ENCODE assay signal across 8 cellular contexts in genomic region chr17:43468746-43469544, GRCh38. TPM values are rescaled to one million over a fixed set of nuclear protein-coding genes. Genes with fewer than 3 reads are reported as not detected.
DNase-seq lines count a peak whose midpoint lies in the region; ATAC-seq and TF ChIP-seq lines count a peak whose summit lies in the region.
"Had no signal": no experiment of that assay in that cellular context is flagged by ENCODE, and none has a peak within 500 bp of the region (broad histone marks: within the 10 kb centered on the region; RNA-seq: fewer than 3 reads in every experiment).

No MANE protein-coding gene starts in this region.

- H4K20me1 ChIP-seq in HCT116 (ENCODE audit: insufficient read depth), result no peaks in the 10 kb centered on the region

- H3K4me3 ChIP-seq in HCT116 (replicated peaks in 1 of 2; ENCODE audit: low read depth in 1 of 2, low read length in 2 of 2) (0 out of 4 replicates have a peak overlapping the region, but pooled peaks of 1 of the 2 experiments have one; percentile 12), suprapubic skin (no peak overlapping the region)

- H3K36me3 ChIP-seq in HCT116 (ENCODE audit: control insufficient read depth in 1 of 2, insufficient read depth in 2 of 2, low read length in 2 of 2) (no peaks in the 10 kb centered on the region), suprapubic skin (no peaks in the 10 kb centered on the region)

- H3K9me2 ChIP-seq in HCT116 (ENCODE audit: insufficient read depth), result no peaks in the 10 kb centered on the region

- ATAC-seq in HCT116 (peak; percentile 77), HG02973 (IDR thresholded peaks at IDR 0.05; ENCODE audit: unreplicated experiment) (no peak)

- H3K9me3 ChIP-seq in HCT116 (ENCODE audit: control insufficient read depth in 1 of 2, insufficient read depth in 1 of 2, low read depth in 1 of 2, low read length in 2 of 2) (no peaks in the 10 kb centered on the region), suprapubic skin (no peaks in the 10 kb centered on the region)

- CTCF ChIA-PET in HCT116 (lab: Charles Lee), result interaction anchor here (1.0 to 3.5 kb wide), 3 partner anchors 15 to 76 kb away, joined by 3 to 12 read pairs (median 4); partner anchors contain the start of genes ARL4D and DHX8
- CTCF ChIA-PET in RWPE1 (lab: Yijun Ruan, JAX), result interaction anchor here (0.9 to 3.3 kb wide), 3 partner anchors 14 to 75 kb away, joined by 3 to 20 read pairs (median 9); partner anchors contain the start of gene DHX8

- H3K27ac ChIP-seq in HCT116 (ENCODE audit: low read depth, low read length), result no peak overlapping the region
- H3K27ac ChIP-seq in RWPE1, result peak overlapping the region; percentile 97
- H3K27ac ChIP-seq in suprapubic skin, result peak overlapping the region; percentile 88

- TF ChIP-seq EP300 in suprapubic skin (IDR thresholded peaks at IDR 0.05), result no peak

- TF ChIP-seq CTCF in HCT116 (IDR thresholded peaks at IDR 0.05 in 2 of 3, conservative IDR thresholded peaks at IDR 0.05 in 1 of 3; ENCODE audit: borderline replicate concordance in 1 of 3, insufficient read depth in 1 of 3, low read depth in 2 of 3, low read length in 2 of 3) (no peak), RWPE1 (conservative IDR thresholded peaks at IDR 0.05; ENCODE audit: low read depth) (no peak), suprapubic skin (IDR thresholded peaks at IDR 0.05) (no peak)

- no TSS peak for BruUV-seq in HCT116 (replicated peaks; lab: Mats Ljungman, UMichigan)

- peaks cover 0 to 17% of the 10 kb centered on the region in 2 experiments; a peak in 2 of 4 replicates for H3K4me1 ChIP-seq in HCT116 (ENCODE audit: control insufficient read depth in 1 of 2, insufficient read depth in 2 of 2, low read length in 2 of 2)
- peaks cover 49% of the 10 kb centered on the region for H3K4me1 ChIP-seq in suprapubic skin

- RAD21 ChIA-PET in HCT116 (lab: Charles Lee; ENCODE audit: low non-redundant PET in 1 of 2, low total read pairs in 2 of 2, uncharacterized antibody in 2 of 2, unreplicated experiment in 2 of 2), result no interaction called here

- peak overlapping the region; percentile 54 for H3K4me2 ChIP-seq in HCT116 (ENCODE audit: low read length)

- no peak for TF ChIP-seq RAD21 in HCT116 (IDR thresholded peaks at IDR 0.05; ENCODE audit: low read depth)

- H3K27me3 ChIP-seq in HCT116 (ENCODE audit: insufficient read depth, low read length), result no peaks in the 10 kb centered on the region
- no peaks in the 10 kb centered on the region for H3K27me3 ChIP-seq in suprapubic skin

- TF ChIP-seq POLR2A in HCT116 (IDR thresholded peaks at IDR 0.05; ENCODE audit: borderline replicate concordance, extremely low read depth, insufficient read depth, insufficient read length) (no peak), suprapubic skin (IDR thresholded peaks at IDR 0.05) (no peak)

- 0 out of 2 replicates have a peak overlapping the region, but pooled peaks have one; percentile 2 for H3K9ac ChIP-seq in HCT116 (ENCODE audit: low read length)

- no peaks in the 10 kb centered on the region for H3K79me2 ChIP-seq in HCT116 (ENCODE audit: insufficient read depth, low read length)

- H2AFZ ChIP-seq in HCT116 (ENCODE audit: low read depth, low read length, poor library complexity, severe bottlenecking), result peak overlapping the region; percentile 97

- POLR2A ChIA-PET in HCT116 (lab: Charles Lee) (interaction anchor here (0.7 to 1.9 kb wide), 3 partner anchors 15 to 101 kb away, joined by 3 to 7 read pairs (median 6); partner anchors contain the start of genes ARL4D and DHX8), RWPE1 (lab: Yijun Ruan, JAX; ENCODE audit: low non-redundant PET) (interaction anchor here (0.7 to 0.9 kb wide), 3 partner anchors 66 to 71 kb away, joined by 3 to 5 read pairs (median 4); no protein-coding TSS in a partner anchor)

- DNase-seq in HCT116 (ENCODE audit: low read depth, low spot score), result peak; percentile 46
- peak; percentile 97 for DNase-seq in RWPE1 (ENCODE audit: low spot score)
- peak; percentile 86 for DNase-seq in fibroblast of peridontal ligament (ENCODE audit: extremely low read depth)
- no peak for DNase-seq in suprapubic skin (ENCODE audit: low spot score in 2 of 2)
- DNase-seq in AML-193 (lab: John Stamatoyannopoulos, UW), result no peak
- no peak for DNase-seq in central memory CD4-positive, alpha-beta T cell
- DNase-seq: NCI-H1436 treated with DMSO at 0.1 percent for 48 hours had no signal

- WGBS in suprapubic skin, result 48% methylated on average over 7 of the region's 7 CpGs

- intact Hi-C loops in HCT116 (cut with micrococcal nuclease), result no loop called here

TF ChIP-seq in HCT116, 20 proteins besides CTCF, POLR2A, EP300 and RAD21:
- TF ChIP-seq JUND (IDR thresholded peaks at IDR 0.05) (0 out of 2 replicates have a peak, but pooled peaks have one; percentile 37), FOSL1 (IDR thresholded peaks at IDR 0.05; ENCODE audit: low read depth) (peak; percentile 53), EGR1 (IDR thresholded peaks at IDR 0.05; ENCODE audit: low read depth) (no peak), SRF (IDR thresholded peaks at IDR 0.05; ENCODE audit: low read depth) (no peak), ZBTB33 (IDR thresholded peaks at IDR 0.05; ENCODE audit: extremely low read depth, insufficient replicate concordance, low read length) (no peak), REST (IDR thresholded peaks at IDR 0.05; ENCODE audit: low read depth) (no peak), TCF7L2 (IDR thresholded peaks at IDR 0.05; ENCODE audit: borderline replicate concordance, extremely low read depth, insufficient read depth, insufficient read length) (no peak)

RNA-seq across cellular contexts. Expression of gene DHX8, which starts 14.8 kb away (rescaled TPM):
- total RNA-seq in HCT116 (2021; ENCODE audit: unreplicated experiment) (53.5 TPM), suprapubic skin (10 to 100 TPM; 31.4 to 57.1 (median 46.1) TPM)
- 23.5 and 27.3 TPM in 2 replicates for polyA plus RNA-seq in HCT116 (2012)

Comparison
In these comparisons a context has a peak if more than half of its experiments do, and no peak if none do; other contexts are left out.
1. DNase-seq: peak in HCT116 (single experiment), RWPE1 (single experiment) and fibroblast of peridontal ligament (single experiment); none in suprapubic skin (0 of 2), AML-193 (0 of 2) and central memory CD4-positive, alpha-beta T cell (single experiment).